ENCODE assay signal across 36 cellular contexts in genomic region chr4:25169446-25169845, GRCh38.
"Had no signal": no experiment of that assay in that cellular context is flagged by ENCODE, and none has a peak within 500 bp of the region (broad histone marks: within the 10 kb centered on the region; RNA-seq: fewer than 3 reads in every experiment).

No MANE protein-coding gene starts in this region.

- H3K27ac ChIP-seq: ascending aorta, breast epithelium, coronary artery, dorsolateral prefrontal cortex, esophagus muscularis mucosa, foreskin keratinocyte, gastrocnemius medialis, heart left ventricle, WERI-Rb-1 had no signal

- H3K9me3 Mint-ChIP-seq: activated B cell treated with CpG ODN at 0.5 μM for 24 hours; activated CD4-positive, alpha-beta memory T cell treated with anti-CD3 and anti-CD28 coated beads for 36 hours; activated CD4-positive, alpha-beta T cell treated with anti-CD3 and anti-CD28 coated beads, Interleukin-2, amount 10 ng/mL, durations not matched to agents 24 days and 14 days; activated T-helper 1 cell treated with anti-CD3 and anti-CD28 coated beads, Interleukin-12 subunit alpha, Interleukin-12 subunit beta, Interleukin-2, Interleukin-4 antibody, amounts not matched to agents 30 ng/mL and 10 ng/mL and 1 ng/mL, durations not matched to agents 14 hours and 24 hours and 36 hours; activated T-helper 2 cell treated with anti-CD3 and anti-CD28 coated beads, Interferon-gamma antibody, Interleukin-2, Interleukin-4, amounts not matched to agents 10 μg/mL and 5 μg/mL and 100 μg/mL, durations not matched to agents 14 hours and 24 hours and 36 hours; central memory CD8-positive, alpha-beta T cell; dendritic cell treated with granulocyte-macrophage colony-stimulating factor and Interleukin-4, amounts not matched to agents 40 ng/mL and 50 ng/mL, for 4 days; endodermal cell; T-helper 2 cell treated with Interferon-gamma antibody and Interleukin-4, amounts not matched to agents 5 μg/mL and 100 μg/mL, for 36 hours had no signal

- ATAC-seq: activated CD4-positive, alpha-beta T cell treated with anti-CD3 and anti-CD28 coated beads for 36 hours; activated CD8-positive, alpha-beta memory T cell treated with anti-CD3 and anti-CD28 coated beads, Interleukin-2, amount 10 ng/mL, durations not matched to agents 7 days and 5 days; activated CD8-positive, alpha-beta T cell treated with anti-CD3 and anti-CD28 coated beads, Interleukin-2, amount 10 ng/mL, durations not matched to agents 7 days and 5 days; foreskin keratinocyte; gastrocnemius medialis; heart left ventricle; T-helper 17 cell had no signal

- H3K27ac Mint-ChIP-seq: activated B cell treated with CpG ODN at 0.5 μM for 24 hours; activated CD4-positive, alpha-beta memory T cell treated with anti-CD3 and anti-CD28 coated beads for 36 hours; activated CD4-positive, alpha-beta T cell treated with anti-CD3 and anti-CD28 coated beads for 36 hours; activated CD4-positive, alpha-beta T cell treated with anti-CD3 and anti-CD28 coated beads, Interleukin-2, amount 10 ng/mL, durations not matched to agents 24 days and 14 days; activated CD8-positive, alpha-beta memory T cell treated with anti-CD3 and anti-CD28 coated beads, Interleukin-2, amount 10 ng/mL, durations not matched to agents 7 days and 5 days; activated CD8-positive, alpha-beta T cell treated with anti-CD3 and anti-CD28 coated beads, Interleukin-2, amount 10 ng/mL, durations not matched to agents 7 days and 5 days; activated naive CD4-positive, alpha-beta T cell treated with anti-CD3 and anti-CD28 coated beads for 36 hours; activated naive CD4-positive, alpha-beta T cell treated with anti-CD3 and anti-CD28 coated beads, Interleukin-2, amount 50 U/mL, for 24 hours; activated naive CD8-positive, alpha-beta T cell treated with anti-CD3 and anti-CD28 coated beads, Interleukin-2, amount 10 ng/mL, durations not matched to agents 7 days and 5 days; activated T-helper 1 cell treated with anti-CD3 and anti-CD28 coated beads, Interleukin-12 subunit alpha, Interleukin-12 subunit beta, Interleukin-2, Interleukin-4 antibody, amounts not matched to agents 30 ng/mL and 10 ng/mL and 1 ng/mL, durations not matched to agents 14 hours and 24 hours and 36 hours; activated T-helper 2 cell treated with anti-CD3 and anti-CD28 coated beads, Interferon-gamma antibody, Interleukin-2, Interleukin-4, amounts not matched to agents 10 μg/mL and 5 μg/mL and 100 μg/mL, durations not matched to agents 14 hours and 24 hours and 36 hours; brain; dendritic cell treated with granulocyte-macrophage colony-stimulating factor and Interleukin-4, amounts not matched to agents 40 ng/mL and 50 ng/mL, for 4 days; endodermal cell; T-helper 2 cell treated with Interferon-gamma antibody and Interleukin-4, amounts not matched to agents 5 μg/mL and 100 μg/mL, for 36 hours had no signal

- DNase-seq: activated B cell treated with CpG ODN at 0.5 μM for 24 hours; activated CD4-positive, alpha-beta memory T cell treated with anti-CD3 and anti-CD28 coated beads for 36 hours; activated CD4-positive, alpha-beta T cell treated with anti-CD3 and anti-CD28 coated beads for 36 hours; activated CD4-positive, CD25-positive, alpha-beta regulatory T cell treated with anti-CD3 and anti-CD28 coated beads, Interleukin-2, amount 50 U/mL, for 72 hours; activated CD8-positive, alpha-beta memory T cell treated with anti-CD3 and anti-CD28 coated beads, Interleukin-2, amount 10 ng/mL, durations not matched to agents 7 days and 5 days; activated CD8-positive, alpha-beta memory T cell treated with anti-CD3 and anti-CD28 coated beads, Interleukin-2, amount 50 U/mL, for 4 hours; activated CD8-positive, alpha-beta T cell treated with anti-CD3 and anti-CD28 coated beads, Interleukin-2, amount 10 ng/mL, durations not matched to agents 7 days and 5 days; activated effector memory CD4-positive, alpha-beta T cell treated with anti-CD3 and anti-CD28 coated beads, Interleukin-2, amount 50 U/mL, for 16 hours; activated naive CD4-positive, alpha-beta T cell treated with anti-CD3 and anti-CD28 coated beads for 36 hours; activated naive CD8-positive, alpha-beta T cell treated with anti-CD3 and anti-CD28 coated beads, Interleukin-2, amount 10 ng/mL, durations not matched to agents 7 days and 5 days; activated T-cell treated with anti-CD3 and anti-CD28 coated beads, Interleukin-2, amount 50 U/mL, for 1 hour; activated T-cell treated with anti-CD3 and anti-CD28 coated beads, Interleukin-2, amount 50 U/mL, for 48 hours; dorsolateral prefrontal cortex; effector memory CD4-positive, alpha-beta T cell; endodermal cell; erythroblast; gastrocnemius medialis; glutamatergic neuron; heart left ventricle; T-helper 1 cell; T-helper 17 cell; T1000; WERI-Rb-1 had no signal

- H3K36me3 ChIP-seq: ascending aorta, breast epithelium, esophagus muscularis mucosa, gastrocnemius medialis, WERI-Rb-1 had no signal

- H3K27me3 ChIP-seq: ascending aorta, breast epithelium, dorsolateral prefrontal cortex, esophagus muscularis mucosa, foreskin keratinocyte, gastrocnemius medialis, heart left ventricle had no signal

- H3K4me3 ChIP-seq: ascending aorta, breast epithelium, coronary artery, dorsolateral prefrontal cortex, esophagus muscularis mucosa, gastrocnemius medialis, heart left ventricle had no signal
